In the genomic region with DNA sequence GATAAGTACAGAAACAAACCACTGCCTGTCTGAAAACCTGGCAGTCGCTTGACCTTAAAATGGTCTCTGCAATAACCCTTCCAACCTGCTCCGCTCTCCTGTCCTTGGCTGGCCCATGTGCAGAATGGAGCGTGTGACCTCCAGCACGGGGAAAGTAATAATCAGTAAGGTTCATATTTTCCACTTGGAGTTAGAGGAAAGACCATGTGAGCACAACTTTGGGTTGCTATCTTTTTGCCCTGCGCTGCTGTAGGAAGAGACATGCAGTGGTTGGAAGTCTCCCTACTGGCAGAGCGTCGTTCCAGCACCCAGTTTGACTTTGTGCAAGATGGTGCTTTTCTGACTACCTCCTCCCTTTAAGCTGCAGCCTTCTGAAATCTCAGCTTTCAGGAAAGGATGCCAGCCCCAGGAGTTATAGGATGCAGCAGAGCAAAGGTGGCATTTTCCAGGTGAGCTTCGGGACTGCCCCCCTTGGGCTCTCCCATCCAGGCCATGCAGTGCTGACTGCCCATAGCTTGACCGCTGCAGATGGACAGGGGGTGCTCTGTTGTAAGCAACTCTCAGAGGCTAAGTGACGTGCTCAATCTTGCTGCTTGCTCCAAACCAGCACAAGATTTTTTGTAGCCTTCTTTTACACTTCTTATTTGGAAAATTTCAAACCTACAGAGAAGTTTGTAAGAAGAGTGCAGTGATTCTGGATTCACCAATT, we compare ENCODE assay signal across 1 cellular context.
TF ChIP-seq lines count a peak whose summit lies in the region.

No MANE protein-coding gene starts in this region.

TF ChIP-seq in K562, 482 proteins besides CTCF, POLR2A, EP300 and RAD21 (continued from another document):
- no peak for TF ChIP-seq RBM34 (IDR thresholded peaks at IDR 0.05; ENCODE audit: borderline replicate concordance, insufficient read depth, low read length)
- TF ChIP-seq, protein P1, sequence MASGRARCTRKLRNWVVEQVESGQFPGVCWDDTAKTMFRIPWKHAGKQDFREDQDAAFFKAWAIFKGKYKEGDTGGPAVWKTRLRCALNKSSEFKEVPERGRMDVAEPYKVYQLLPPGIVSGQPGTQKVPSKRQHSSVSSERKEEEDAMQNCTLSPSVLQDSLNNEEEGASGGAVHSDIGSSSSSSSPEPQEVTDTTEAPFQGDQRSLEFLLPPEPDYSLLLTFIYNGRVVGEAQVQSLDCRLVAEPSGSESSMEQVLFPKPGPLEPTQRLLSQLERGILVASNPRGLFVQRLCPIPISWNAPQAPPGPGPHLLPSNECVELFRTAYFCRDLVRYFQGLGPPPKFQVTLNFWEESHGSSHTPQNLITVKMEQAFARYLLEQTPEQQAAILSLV (tag; IDR thresholded peaks at IDR 0.05), result no peak
- no peak for TF ChIP-seq RBM15 (IDR thresholded peaks at IDR 0.05; ENCODE audit: insufficient read depth, low read length)
- TF ChIP-seq ZNF584 (CRISPR knock-in tag; IDR thresholded peaks at IDR 0.05; ENCODE audit: low read depth), result no peak
